8 cellular contexts compared by ENCODE assay signal in the genomic region with DNA sequence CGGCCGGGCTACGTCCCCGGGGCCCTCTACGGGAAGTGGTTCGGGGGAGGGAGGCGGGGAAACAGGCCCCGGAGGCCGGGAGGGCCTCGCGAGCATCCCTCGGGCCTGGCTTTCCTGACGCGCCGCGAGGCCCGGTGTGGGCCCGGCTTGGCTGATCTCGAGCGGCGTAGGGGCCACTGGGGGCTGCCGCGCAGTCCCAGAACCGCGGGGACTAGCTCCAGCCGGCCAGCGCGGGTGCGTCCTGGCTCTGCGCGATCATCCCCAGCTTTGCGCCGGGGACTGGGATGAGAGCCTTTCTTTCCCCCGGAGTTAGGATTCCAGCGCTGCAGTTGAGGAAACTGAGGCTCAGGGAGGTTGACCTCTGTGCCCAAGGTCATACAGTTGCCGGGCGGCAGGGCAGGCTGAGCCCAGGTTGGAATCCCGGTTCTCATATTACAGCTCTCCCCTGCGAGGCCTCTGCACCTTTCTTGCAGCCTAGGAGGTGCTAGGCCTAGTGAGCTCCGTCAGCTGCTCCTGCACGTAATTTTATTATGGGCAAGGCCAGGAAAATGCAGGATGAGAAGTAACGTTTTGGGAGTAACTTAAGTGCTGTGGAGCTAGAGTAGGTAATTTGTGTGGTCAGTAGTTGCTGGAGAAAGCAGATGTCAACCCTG. TPM values are rescaled to one million over a fixed set of nuclear protein-coding genes. Genes with fewer than 3 reads are reported as not detected.
DNase-seq lines count a peak whose midpoint lies in the region; ATAC-seq and TF ChIP-seq lines count a peak whose summit lies in the region.

No MANE protein-coding gene starts in this region.

- DNase-seq in A172 (ENCODE audit: low spot score) (peak; percentile 38), NCI-H1694 treated with DMSO at 0.1 percent for 48 hours (lab: John Stamatoyannopoulos, UW) (peak; percentile 28), sigmoid colon (no peak), occipital lobe (lab: John Stamatoyannopoulos, UW) (no peak)
- no peak for DNase-seq in activated naive CD8-positive, alpha-beta T cell treated with anti-CD3 and anti-CD28 coated beads, Interleukin-2, amount 50 U/mL, for 24 hours

- intact Hi-C loops in sigmoid colon (cut with DNase I), result loop anchor here (1.0 to 10.0 kb wide), 2 partner anchors 31 to 968 kb away; a partner anchor contains a TSS

- peak in 1 of 4 experiments; percentile 4 for TF ChIP-seq CTCF in sigmoid colon (IDR thresholded peaks at IDR 0.05)

- H3K9me3 ChIP-seq in iPS-15b (ENCODE audit: control insufficient read depth, insufficient read depth, low read length) (no peaks in the 10 kb centered on the region), sigmoid colon (no peaks in the 10 kb centered on the region)

- H3K36me3 ChIP-seq in iPS-15b (ENCODE audit: control insufficient read depth, insufficient read depth, low read length) (no peaks in the 10 kb centered on the region), sigmoid colon (no peaks in the 10 kb centered on the region)

- TF ChIP-seq POLR2A in sigmoid colon (IDR thresholded peaks at IDR 0.05), result no peak

- peak overlapping the region; percentile 88 for H3K27ac Mint-ChIP-seq in activated naive CD8-positive, alpha-beta T cell treated with anti-CD3 and anti-CD28 coated beads, Interleukin-2, amount 50 U/mL, for 24 hours

- peak overlapping the region; percentile 94 for H3K4me3 Mint-ChIP-seq in activated naive CD8-positive, alpha-beta T cell treated with anti-CD3 and anti-CD28 coated beads, Interleukin-2, amount 50 U/mL, for 24 hours

- 0 to 1% methylated on average over 42 of the region's 42 CpGs for WGBS in sigmoid colon, 2 donors

- H3K4me1 ChIP-seq in iPS-15b (ENCODE audit: control insufficient read depth, insufficient read depth, low read length), result peaks cover 13% of the 10 kb centered on the region
- peaks cover 0 to 60% (median 49%) of the 10 kb centered on the region in 4 donors for H3K4me1 ChIP-seq in sigmoid colon

- no peak for TF ChIP-seq EP300 in sigmoid colon (IDR thresholded peaks at IDR 0.05)

- ATAC-seq in GM19324 (IDR thresholded peaks at IDR 0.05; ENCODE audit: low FRiP score, unreplicated experiment), result peak; percentile 12
- ATAC-seq in activated naive CD8-positive, alpha-beta T cell treated with anti-CD3 and anti-CD28 coated beads, Interleukin-2, amount 50 U/mL, for 24 hours, result no peak
- ATAC-seq in HG03521 (IDR thresholded peaks at IDR 0.05; ENCODE audit: unreplicated experiment), result no peak

- H3K27me3 ChIP-seq in iPS-15b (ENCODE audit: control insufficient read depth, insufficient read depth, low read length) (peaks cover 2% of the 10 kb centered on the region), sigmoid colon (no peaks in the 10 kb centered on the region)

- no peaks in the 10 kb centered on the region for H3K36me3 Mint-ChIP-seq in activated naive CD8-positive, alpha-beta T cell treated with anti-CD3 and anti-CD28 coated beads, Interleukin-2, amount 50 U/mL, for 24 hours (ENCODE audit: low read depth)

- H3K27me3 Mint-ChIP-seq in activated naive CD8-positive, alpha-beta T cell treated with anti-CD3 and anti-CD28 coated beads, Interleukin-2, amount 50 U/mL, for 24 hours, result no peaks in the 10 kb centered on the region

- peaks cover 85% of the 10 kb centered on the region for H3K4me1 Mint-ChIP-seq in activated naive CD8-positive, alpha-beta T cell treated with anti-CD3 and anti-CD28 coated beads, Interleukin-2, amount 50 U/mL, for 24 hours

- peak overlapping the region; percentile 88 to 93 (median 90) for H3K27ac ChIP-seq in sigmoid colon

- H3K9ac ChIP-seq in iPS-15b (ENCODE audit: low read depth, low read length), result peak overlapping the region; percentile 37

- H3K4me3 ChIP-seq in iPS-15b (ENCODE audit: low read depth, low read length) (peak overlapping the region; percentile 70), sigmoid colon (peak overlapping the region; percentile 65 to 96 (median 75))

- no peaks in the 10 kb centered on the region for H3K9me3 Mint-ChIP-seq in activated naive CD8-positive, alpha-beta T cell treated with anti-CD3 and anti-CD28 coated beads, Interleukin-2, amount 50 U/mL, for 24 hours

RNA-seq across cellular contexts. Expression of a gene that starts 0.5 kb away (rescaled TPM):
- total RNA-seq in A172 (2014; rRNA removed; shearing (Covaris generic)), result 25.8 and 34.4 TPM in 2 replicates
- 10 to 100 TPM; 27.5 to 37.4 (median 30.6) TPM for total RNA-seq in sigmoid colon
- polyA plus RNA-seq in sigmoid colon, result 10 to 100 TPM in 1 of 3 donors, 1 to 10 TPM in 2; 4.2 to 29.2 (median 4.9) TPM
- 26.7 TPM for total RNA-seq in occipital lobe

Comparison
In these comparisons a context has a peak if more than half of its experiments do, and no peak if none do; other contexts are left out.
1. DNase-seq: peak in A172 (single experiment) and NCI-H1694 treated with DMSO at 0.1 percent for 48 hours (single experiment); none in activated naive CD8-positive, alpha-beta T cell treated with anti-CD3 and anti-CD28 coated beads, Interleukin-2, amount 50 U/mL, for 24 hours (single experiment), sigmoid colon (single experiment) and occipital lobe (single experiment).